ENCODE assay signal across 1 cellular context in the genomic region with DNA sequence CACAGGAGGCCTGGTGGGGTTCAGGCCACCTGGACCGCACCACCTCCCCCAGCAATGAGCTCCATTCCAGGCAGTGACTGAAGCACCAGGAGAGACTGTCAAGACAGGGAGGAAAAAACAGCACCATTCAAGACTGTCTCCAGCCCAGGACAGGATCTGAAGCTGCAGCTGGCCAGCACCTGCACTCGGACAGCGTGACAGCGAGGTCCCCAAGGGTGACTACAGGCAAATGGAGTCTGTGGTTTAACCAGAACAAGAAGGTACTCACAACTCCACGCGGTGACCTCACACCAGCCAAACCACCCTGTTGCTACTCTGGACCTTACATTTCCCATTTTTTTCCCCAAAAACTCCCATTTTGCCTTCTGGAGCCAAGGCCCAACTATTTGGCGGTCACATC.
TF ChIP-seq lines count a peak whose summit lies in the region.

No MANE protein-coding gene starts in this region.

TF ChIP-seq in GM12891, 5 proteins besides CTCF, POLR2A, EP300 and RAD21:
- TF ChIP-seq POU2F2 (IDR thresholded peaks at IDR 0.05; ENCODE audit: low read depth, low read length) = no peak
- no peak for TF ChIP-seq PAX5 (IDR thresholded peaks at IDR 0.05; ENCODE audit: insufficient read depth, low read length, severe bottlenecking)
- no peak for TF ChIP-seq SPI1 (IDR thresholded peaks at IDR 0.05; ENCODE audit: low read depth, low read length)
- TF ChIP-seq TAF1 (IDR thresholded peaks at IDR 0.05; ENCODE audit: low read depth, low read length) = no peak
